ENCODE assay signal across 25 cellular contexts in genomic region chr11:126195119-126195518, GRCh38.
"Had no signal": no experiment of that assay in that cellular context is flagged by ENCODE, and none has a peak within 500 bp of the region (broad histone marks: within the 10 kb centered on the region; RNA-seq: fewer than 3 reads in every experiment).

No MANE protein-coding gene starts in this region.

- H3K4me3 ChIP-seq: colonic mucosa, esophagus squamous epithelium, gastroesophageal sphincter, heart left ventricle, left lung, lower lobe of right lung, mucosa of descending colon had no signal

- ATAC-seq: effector memory CD8-positive, alpha-beta T cell; esophagus mucosa; gastroesophageal sphincter; heart left ventricle; left cardiac atrium; left lung; left ventricle myocardium superior; lower lobe of right lung; mucosa of descending colon had no signal

- H3K4me3 Mint-ChIP-seq: dendritic cell treated with granulocyte-macrophage colony-stimulating factor and Interleukin-4, amounts not matched to agents 40 ng/mL and 50 ng/mL, for 4 days; effector memory CD8-positive, alpha-beta T cell; endodermal cell; mesothelial cell of epicardium had no signal

- H3K4me1 ChIP-seq: colonic mucosa, left lung, lower lobe of right lung had no signal

- DNase-seq: colonic mucosa; cortex of kidney; effector CD8-positive, alpha-beta T cell; effector memory CD8-positive, alpha-beta T cell; endodermal cell; erythroblast; esophagus squamous epithelium; foreskin fibroblast; foreskin melanocyte; heart left ventricle; hippocampal formation; left cardiac atrium; left lung; left ventricle myocardium superior; lower lobe of right lung; mesenchymal stem cell; mucosa of descending colon; naive B cell had no signal

- H3K4me1 Mint-ChIP-seq: endodermal cell had no signal

- H3K27ac ChIP-seq: colonic mucosa, epithelial cell of prostate, esophagus squamous epithelium, gastroesophageal sphincter, heart left ventricle, left lung, lower lobe of right lung had no signal

- H3K27me3 Mint-ChIP-seq: dendritic cell treated with granulocyte-macrophage colony-stimulating factor and Interleukin-4, amounts not matched to agents 40 ng/mL and 50 ng/mL, for 4 days; effector memory CD8-positive, alpha-beta T cell; naive B cell had no signal

- FAIRE-seq: endometrium, keratinocyte had no signal

- H3K27me3 ChIP-seq: colonic mucosa, esophagus squamous epithelium, gastroesophageal sphincter, heart left ventricle, left lung had no signal

- H3K9me3 ChIP-seq: colonic mucosa, lower lobe of right lung, mucosa of descending colon had no signal

- H3K27ac Mint-ChIP-seq: dendritic cell treated with granulocyte-macrophage colony-stimulating factor and Interleukin-4, amounts not matched to agents 40 ng/mL and 50 ng/mL, for 4 days; effector memory CD8-positive, alpha-beta T cell; endodermal cell; mesothelial cell of epicardium had no signal
